Comparison of ENCODE assay signal across 8 cellular contexts in the genomic region with DNA sequence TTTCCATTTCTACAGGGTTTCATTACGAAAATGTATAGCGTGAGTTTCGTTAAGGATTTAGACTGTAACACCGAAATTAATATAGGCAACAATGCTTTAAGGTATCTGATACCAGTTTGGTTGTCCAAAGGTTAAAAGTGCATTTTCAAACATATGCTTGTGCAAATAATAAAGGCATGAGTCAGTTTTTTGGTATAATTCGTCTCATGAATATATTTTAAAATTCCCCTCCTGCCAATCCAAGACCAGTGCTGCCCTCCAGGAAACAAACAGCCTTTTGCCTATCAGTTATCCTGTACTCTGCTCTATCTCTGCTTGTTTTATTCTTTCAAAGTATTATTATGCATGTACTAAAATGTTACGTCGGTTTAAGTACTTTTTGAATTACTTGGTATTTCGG. TPM values are rescaled to one million over a fixed set of nuclear protein-coding genes. Genes with fewer than 3 reads are reported as not detected.
DNase-seq lines count a peak whose midpoint lies in the region; ATAC-seq and TF ChIP-seq lines count a peak whose summit lies in the region.

No MANE protein-coding gene starts in this region.

- no peaks in the 10 kb centered on the region; the same call in 2 of the 3 replicates for H3K9me3 Mint-ChIP-seq in GM23338

- H3K9me2 ChIP-seq in GM23338 (ENCODE audit: insufficient read depth): no peaks in the 10 kb centered on the region

- TF ChIP-seq CTCF in GM23338 (conservative IDR thresholded peaks at IDR 0.05; ENCODE audit: low read depth in 2 of 2): no peak
- TF ChIP-seq CTCF in fibroblast of the aortic adventitia (IDR thresholded peaks at IDR 0.05; ENCODE audit: insufficient read depth, low read length): no peak

- no peak for DNase-seq in GM23338 (ENCODE audit: low spot score)
- DNase-seq in fibroblast of the aortic adventitia (ENCODE audit: low read depth): peak; percentile 27
- DNase-seq in skeletal muscle cell (ENCODE audit: low read depth): no peak
- DNase-seq in H4 (ENCODE audit: low spot score): no peak
- no peak for DNase-seq in SIG-M5 treated with dmso at 0.1 percent for 504 hours (lab: John Stamatoyannopoulos, UW; ENCODE audit: unreplicated experiment)

- no peak overlapping the region for H3K27ac ChIP-seq in GM23338 (ENCODE audit: low read depth)

- peaks cover 27% of the 10 kb centered on the region for H3K27me3 ChIP-seq in GM23338 (ENCODE audit: insufficient read depth)

- H3K4me2 ChIP-seq in GM23338: peak overlapping the region; percentile 93

- H4K20me1 ChIP-seq in GM23338 (replicated peaks; ENCODE audit: insufficient read depth): peaks cover 37% of the 10 kb centered on the region

- no peaks in the 10 kb centered on the region for H3K36me3 ChIP-seq in GM23338 (ENCODE audit: insufficient read depth)

- no peak overlapping the region for H2AFZ ChIP-seq in GM23338

- peak overlapping the region; percentile 80 for H3K4me3 ChIP-seq in GM23338
- H3K4me3 ChIP-seq in fibroblast of the aortic adventitia (ENCODE audit: low read depth, low read length): peak overlapping the region; percentile 84
- peak overlapping the region; percentile 83 for H3K4me3 ChIP-seq in skeletal muscle cell (ENCODE audit: low read depth, low read length)

- peaks cover 29% of the 10 kb centered on the region for H3K4me1 Mint-ChIP-seq in GM23338

- peak overlapping the region; percentile 99 for H3K4me3 Mint-ChIP-seq in GM23338

- no peak overlapping the region for H3K27ac Mint-ChIP-seq in GM23338

- ATAC-seq in GM23338 (no peak), SK-N-SH treated with all-trans-retinoic acid at 6 μM for 48 hours (peak; percentile 12; the same call in 2 of the 3 replicates), HG02973 (IDR thresholded peaks at IDR 0.05; ENCODE audit: unreplicated experiment) (no peak), GM21367 (IDR thresholded peaks at IDR 0.05; ENCODE audit: unreplicated experiment) (no peak)

- H3F3A ChIP-seq in GM23338 (replicated peaks; ENCODE audit: low read depth): no peaks in the 10 kb centered on the region

- H3K4me1 ChIP-seq in GM23338 (ENCODE audit: insufficient read depth): peaks cover 13% of the 10 kb centered on the region

- H3K79me2 ChIP-seq in GM23338 (replicated peaks; ENCODE audit: insufficient read depth): peaks cover 58% of the 10 kb centered on the region

- peaks cover 7% of the 10 kb centered on the region for H3K36me3 Mint-ChIP-seq in GM23338 (ENCODE audit: low read depth)

- H3K27me3 Mint-ChIP-seq in GM23338 (ENCODE audit: insufficient read depth, low read depth, poor library complexity): peaks cover 14% of the 10 kb centered on the region

TF ChIP-seq in GM23338, 12 proteins besides CTCF, POLR2A, EP300 and RAD21 (continues in another document):
- TF ChIP-seq ZNF114 (CRISPR knock-in tag; IDR thresholded peaks at IDR 0.05) (no peak), JUNB (IDR thresholded peaks at IDR 0.05; ENCODE audit: unreplicated experiment) (no peak), CREB1 (CRISPR knock-in tag; IDR thresholded peaks at IDR 0.05; ENCODE audit: low read depth) (no peak), EZH2 (IDR thresholded peaks at IDR 0.05; ENCODE audit: low read depth, unreplicated experiment) (no peak)
- TF ChIP-seq, protein P1, sequence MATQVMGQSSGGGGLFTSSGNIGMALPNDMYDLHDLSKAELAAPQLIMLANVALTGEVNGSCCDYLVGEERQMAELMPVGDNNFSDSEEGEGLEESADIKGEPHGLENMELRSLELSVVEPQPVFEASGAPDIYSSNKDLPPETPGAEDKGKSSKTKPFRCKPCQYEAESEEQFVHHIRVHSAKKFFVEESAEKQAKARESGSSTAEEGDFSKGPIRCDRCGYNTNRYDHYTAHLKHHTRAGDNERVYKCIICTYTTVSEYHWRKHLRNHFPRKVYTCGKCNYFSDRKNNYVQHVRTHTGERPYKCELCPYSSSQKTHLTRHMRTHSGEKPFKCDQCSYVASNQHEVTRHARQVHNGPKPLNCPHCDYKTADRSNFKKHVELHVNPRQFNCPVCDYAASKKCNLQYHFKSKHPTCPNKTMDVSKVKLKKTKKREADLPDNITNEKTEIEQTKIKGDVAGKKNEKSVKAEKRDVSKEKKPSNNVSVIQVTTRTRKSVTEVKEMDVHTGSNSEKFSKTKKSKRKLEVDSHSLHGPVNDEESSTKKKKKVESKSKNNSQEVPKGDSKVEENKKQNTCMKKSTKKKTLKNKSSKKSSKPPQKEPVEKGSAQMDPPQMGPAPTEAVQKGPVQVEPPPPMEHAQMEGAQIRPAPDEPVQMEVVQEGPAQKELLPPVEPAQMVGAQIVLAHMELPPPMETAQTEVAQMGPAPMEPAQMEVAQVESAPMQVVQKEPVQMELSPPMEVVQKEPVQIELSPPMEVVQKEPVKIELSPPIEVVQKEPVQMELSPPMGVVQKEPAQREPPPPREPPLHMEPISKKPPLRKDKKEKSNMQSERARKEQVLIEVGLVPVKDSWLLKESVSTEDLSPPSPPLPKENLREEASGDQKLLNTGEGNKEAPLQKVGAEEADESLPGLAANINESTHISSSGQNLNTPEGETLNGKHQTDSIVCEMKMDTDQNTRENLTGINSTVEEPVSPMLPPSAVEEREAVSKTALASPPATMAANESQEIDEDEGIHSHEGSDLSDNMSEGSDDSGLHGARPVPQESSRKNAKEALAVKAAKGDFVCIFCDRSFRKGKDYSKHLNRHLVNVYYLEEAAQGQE (IDR thresholded peaks at IDR 0.05; ENCODE audit: unreplicated experiment): no peak

TF ChIP-seq in SK-N-SH treated with all-trans-retinoic acid at 6 μM for 48 hours, 23 proteins besides CTCF, POLR2A, EP300 and RAD21:
- no peak for TF ChIP-seq ZNF565 (CRISPR knock-in tag; conservative IDR thresholded peaks at IDR 0.05; ENCODE audit: low read depth)
- TF ChIP-seq ISL1 (CRISPR knock-in tag; IDR thresholded peaks at IDR 0.05): no peak
- TF ChIP-seq PPARA (CRISPR knock-in tag; IDR thresholded peaks at IDR 0.05; ENCODE audit: borderline replicate concordance): no peak
- no peak for TF ChIP-seq SNAI2 (CRISPR knock-in tag; IDR thresholded peaks at IDR 0.05)
- TF ChIP-seq, protein P2, sequence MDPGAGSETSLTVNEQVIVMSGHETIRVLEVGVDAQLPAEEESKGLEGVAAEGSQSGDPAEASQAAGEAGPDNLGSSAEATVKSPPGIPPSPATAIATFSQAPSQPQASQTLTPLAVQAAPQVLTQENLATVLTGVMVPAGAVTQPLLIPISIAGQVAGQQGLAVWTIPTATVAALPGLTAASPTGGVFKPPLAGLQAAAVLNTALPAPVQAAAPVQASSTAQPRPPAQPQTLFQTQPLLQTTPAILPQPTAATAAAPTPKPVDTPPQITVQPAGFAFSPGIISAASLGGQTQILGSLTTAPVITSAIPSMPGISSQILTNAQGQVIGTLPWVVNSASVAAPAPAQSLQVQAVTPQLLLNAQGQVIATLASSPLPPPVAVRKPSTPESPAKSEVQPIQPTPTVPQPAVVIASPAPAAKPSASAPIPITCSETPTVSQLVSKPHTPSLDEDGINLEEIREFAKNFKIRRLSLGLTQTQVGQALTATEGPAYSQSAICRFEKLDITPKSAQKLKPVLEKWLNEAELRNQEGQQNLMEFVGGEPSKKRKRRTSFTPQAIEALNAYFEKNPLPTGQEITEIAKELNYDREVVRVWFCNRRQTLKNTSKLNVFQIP (CRISPR knock-in tag; IDR thresholded peaks at IDR 0.05; ENCODE audit: borderline replicate concordance, low read depth): no peak
- TF ChIP-seq, protein P3, sequence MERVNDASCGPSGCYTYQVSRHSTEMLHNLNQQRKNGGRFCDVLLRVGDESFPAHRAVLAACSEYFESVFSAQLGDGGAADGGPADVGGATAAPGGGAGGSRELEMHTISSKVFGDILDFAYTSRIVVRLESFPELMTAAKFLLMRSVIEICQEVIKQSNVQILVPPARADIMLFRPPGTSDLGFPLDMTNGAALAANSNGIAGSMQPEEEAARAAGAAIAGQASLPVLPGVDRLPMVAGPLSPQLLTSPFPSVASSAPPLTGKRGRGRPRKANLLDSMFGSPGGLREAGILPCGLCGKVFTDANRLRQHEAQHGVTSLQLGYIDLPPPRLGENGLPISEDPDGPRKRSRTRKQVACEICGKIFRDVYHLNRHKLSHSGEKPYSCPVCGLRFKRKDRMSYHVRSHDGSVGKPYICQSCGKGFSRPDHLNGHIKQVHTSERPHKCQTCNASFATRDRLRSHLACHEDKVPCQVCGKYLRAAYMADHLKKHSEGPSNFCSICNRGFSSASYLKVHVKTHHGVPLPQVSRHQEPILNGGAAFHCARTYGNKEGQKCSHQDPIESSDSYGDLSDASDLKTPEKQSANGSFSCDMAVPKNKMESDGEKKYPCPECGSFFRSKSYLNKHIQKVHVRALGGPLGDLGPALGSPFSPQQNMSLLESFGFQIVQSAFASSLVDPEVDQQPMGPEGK (CRISPR knock-in tag; IDR thresholded peaks at IDR 0.05; ENCODE audit: borderline replicate concordance): no peak

RNA-seq across cellular contexts. Expression of a gene that starts 2.0 kb away (rescaled TPM):
- 14.9 and 18.6 TPM in 2 replicates for total RNA-seq in GM23338 (2014; rRNA removed; shearing (Covaris generic))
- polyA plus RNA-seq in GM23338 (2016; fragmentation: Nextera tagmentation; extraction: Ambion mirVana): 6.5 and 6.9 TPM in 2 replicates
- total RNA-seq in fibroblast of the aortic adventitia (ENCODE audit: low replicate concordance): 29.9 and 32.2 TPM in 2 replicates
- total RNA-seq in H4 (2014; rRNA removed; shearing (Covaris generic)): 4.7 and 6.4 TPM in 2 replicates
